17 cellular contexts compared by ENCODE assay signal in genomic region chr2:46339676-46340459, GRCh38. TPM values are rescaled to one million over a fixed set of nuclear protein-coding genes. Genes with fewer than 3 reads are reported as not detected.
A peak's percentile ranks its signal among the peaks of the same experiment; 100 is the strongest.
DNase-seq lines count a peak whose midpoint lies in the region; ATAC-seq and TF ChIP-seq lines count a peak whose summit lies in the region.
"Had no signal": no experiment of that assay in that cellular context is flagged by ENCODE, and none has a peak within 500 bp of the region (broad histone marks: within the 10 kb centered on the region; RNA-seq: fewer than 3 reads in every experiment).

No MANE protein-coding gene starts in this region.

- H3K4me1 ChIP-seq in esophagus squamous epithelium (peaks cover 0 to 100% (median 47%) of the 10 kb centered on the region in 3 donors), right lobe of liver (peaks cover 0 to 82% (median 27%) of the 10 kb centered on the region in 4 donors)

- peak overlapping the region in 3 of 4 donors; percentile 22 to 62 (median 23) for H3K27ac ChIP-seq in esophagus squamous epithelium
- peak overlapping the region in 2 of 3 donors; percentile 16 to 36 for H3K27ac ChIP-seq in right lobe of liver
- H3K27ac ChIP-seq: prostate gland, SK-N-MC had no signal

- TF ChIP-seq POLR2A in esophagus squamous epithelium (IDR thresholded peaks at IDR 0.05) (no peak), right lobe of liver (IDR thresholded peaks at IDR 0.05) (no peak)

- no peak overlapping the region for H3K4me3 Mint-ChIP-seq in type B pancreatic cell
- H3K4me3 Mint-ChIP-seq: activated T-cell treated with anti-CD3 and anti-CD28 coated beads, Interleukin-2, amount 50 U/mL, for 4 hours had no signal

- H3K27me3 Mint-ChIP-seq in type B pancreatic cell, result no peaks in the 10 kb centered on the region

- H3K36me3 ChIP-seq in esophagus squamous epithelium, result no peaks in the 10 kb centered on the region
- no peaks in the 10 kb centered on the region for H3K36me3 ChIP-seq in right lobe of liver
- H3K36me3 ChIP-seq: prostate gland had no signal

- peaks cover 50% of the 10 kb centered on the region for H3K4me1 Mint-ChIP-seq in type B pancreatic cell (ENCODE audit: unreplicated experiment)

- no peaks in the 10 kb centered on the region for H3K9me3 ChIP-seq in esophagus squamous epithelium
- no peaks in the 10 kb centered on the region for H3K9me3 ChIP-seq in right lobe of liver
- H3K9me3 ChIP-seq: prostate gland had no signal

- no peak for TF ChIP-seq CTCF in esophagus squamous epithelium (IDR thresholded peaks at IDR 0.05)
- TF ChIP-seq CTCF in right lobe of liver (IDR thresholded peaks at IDR 0.05), result no peak
- no peak for TF ChIP-seq CTCF in type B pancreatic cell (conservative IDR thresholded peaks at IDR 0.05)

- DNase-seq in esophagus squamous epithelium (lab: John Stamatoyannopoulos, UW), result no peak
- DNase-seq in right lobe of liver, result no peak
- DNase-seq in type B pancreatic cell (ENCODE audit: extremely low spot score, unreplicated experiment), result no peak
- no peak for DNase-seq in NCI-H2029 treated with DMSO at 0.1 percent for 48 hours (lab: John Stamatoyannopoulos, UW)
- no peak for DNase-seq in KG1 (lab: John Stamatoyannopoulos, UW)
- DNase-seq: activated T-cell treated with anti-CD3 and anti-CD28 coated beads, Interleukin-2, amount 50 U/mL, for 4 hours; anterior cingulate cortex; effector memory CD4-positive, alpha-beta T cell; NCI-H1092 treated with DMSO at 0.1 percent for 48 hours; NCI-H510A; substantia nigra had no signal

- no peaks in the 10 kb centered on the region for H3K36me3 Mint-ChIP-seq in type B pancreatic cell

- H3K27ac Mint-ChIP-seq in type B pancreatic cell, result peak overlapping the region; percentile 3

- H3K9me3 Mint-ChIP-seq in type B pancreatic cell, result no peaks in the 10 kb centered on the region
- H3K9me3 Mint-ChIP-seq: activated T-cell treated with anti-CD3 and anti-CD28 coated beads, Interleukin-2, amount 50 U/mL, for 4 hours had no signal

- intact Hi-C loops in esophagus squamous epithelium (cut with DNase I), result no loop called here
- intact Hi-C loops in right lobe of liver (cut with DNase I), result no loop called here

- no peaks in the 10 kb centered on the region for H3K27me3 ChIP-seq in esophagus squamous epithelium
- H3K27me3 ChIP-seq in right lobe of liver, result no peaks in the 10 kb centered on the region

- WGBS in esophagus squamous epithelium, 2 donors, result 76 to 83% methylated on average over 6 to 8 of the region's 12 CpGs
- WGBS in right lobe of liver (ENCODE audit: insufficient coverage, low coverage, low lambda C conversion rate, missing lambda C conversion rate), result 48% methylated on average over 4 of the region's 12 CpGs

- H3K4me3 ChIP-seq in esophagus squamous epithelium (no peak overlapping the region), right lobe of liver (no peak overlapping the region)
- H3K4me3 ChIP-seq: prostate gland, SK-N-MC had no signal

- peak; percentile 39 to 57 (median 46) for ATAC-seq in right lobe of liver
- no peak for ATAC-seq in HG02642 (IDR thresholded peaks at IDR 0.05; ENCODE audit: poor library complexity, unreplicated experiment)
- no peak for ATAC-seq in GM21367 (IDR thresholded peaks at IDR 0.05; ENCODE audit: unreplicated experiment)
- ATAC-seq: activated T-cell treated with anti-CD3 and anti-CD28 coated beads, Interleukin-2, amount 50 U/mL, for 4 hours; HCT116 had no signal

TF ChIP-seq in PFSK-1, 5 proteins besides CTCF, POLR2A, EP300 and RAD21:
- no peak for TF ChIP-seq POLR2AphosphoS5 (IDR thresholded peaks at IDR 0.05; ENCODE audit: low read depth, low read length)
- TF ChIP-seq TAF1 (IDR thresholded peaks at IDR 0.05; ENCODE audit: borderline replicate concordance, insufficient read depth, low read length), result no peak
- peak; percentile 42 for TF ChIP-seq FOXP2 (optimal IDR thresholded peaks at IDR 0.05; ENCODE audit: borderline replicate concordance, extremely low read depth, extremely low read length, insufficient read depth)
- TF ChIP-seq REST (IDR thresholded peaks at IDR 0.05; ENCODE audit: insufficient read depth in 1 of 2, low read depth in 2 of 2, low read length in 2 of 2), result peak in 1 of 2 experiments; percentile 38; a peak in 1 of 4 replicates
- peak; percentile 85 for TF ChIP-seq SIN3A (IDR thresholded peaks at IDR 0.05; ENCODE audit: borderline replicate concordance, insufficient read depth, low read length)

RNA-seq across cellular contexts. Expression of gene EPAS1, which starts 42.7 kb away (rescaled TPM):
- polyA plus RNA-seq in PFSK-1 (2012; ENCODE audit: insufficient read length, low read depth), result 236 TPM
- 100 to 1,000 TPM in 2 of 4 donors, 10 to 100 TPM in 2; 86.7 to 151 (median 105) TPM for total RNA-seq in esophagus squamous epithelium
- total RNA-seq in right lobe of liver, result 100 to 1,000 TPM; 101 to 232 (median 170) TPM
- total RNA-seq in type B pancreatic cell (ENCODE audit: low replicate concordance), result 59.8 and 362 TPM in 2 replicates

Comparison
In these comparisons a context has a peak if more than half of its experiments do, and no peak if none do; other contexts are left out.
1. ATAC-seq: peak in right lobe of liver (4 of 4); none in HG02642 (single experiment) and GM21367 (single experiment).